9 cellular contexts compared by ENCODE assay signal in the genomic region with DNA sequence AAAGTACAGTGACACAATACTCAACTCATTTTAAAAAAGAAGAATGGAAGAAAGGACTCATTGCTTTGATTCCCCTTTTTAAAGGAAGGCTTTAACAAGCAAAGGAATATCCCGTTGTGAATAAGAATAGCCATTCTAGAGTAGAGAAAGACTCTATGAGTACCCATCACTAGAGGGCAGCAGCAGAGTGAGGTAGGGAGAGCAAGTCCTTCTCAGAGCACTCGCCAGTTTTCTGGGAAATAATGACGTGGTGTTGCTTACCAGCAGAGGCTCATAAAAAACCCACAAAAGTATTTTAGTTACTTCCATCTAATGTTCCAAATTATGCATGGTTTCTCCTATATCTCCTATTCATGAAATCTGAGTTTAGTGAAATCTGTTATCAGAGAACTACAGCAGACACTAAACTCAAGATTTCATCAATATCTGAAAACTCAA.
DNase-seq lines count a peak whose midpoint lies in the region; ATAC-seq and TF ChIP-seq lines count a peak whose summit lies in the region.
"Had no signal": no experiment of that assay in that cellular context is flagged by ENCODE, and none has a peak within 500 bp of the region (broad histone marks: within the 10 kb centered on the region; RNA-seq: fewer than 3 reads in every experiment).

No MANE protein-coding gene starts in this region.

- H3K36me3 ChIP-seq in OCI-LY1 (ENCODE audit: insufficient read depth, low read length) (peaks cover 79% of the 10 kb centered on the region), esophagus muscularis mucosa (peaks cover 40 to 93% (median 78%) of the 10 kb centered on the region in 4 donors)

- H3K27me3 Mint-ChIP-seq in nephron (ENCODE audit: low read depth) = no peaks in the 10 kb centered on the region
- H3K27me3 Mint-ChIP-seq in stimulated activated naive CD8-positive, alpha-beta T cell treated with anti-CD3 and anti-CD28 coated beads, Interleukin-15, amount 100 ng/mL, for 72 hours = no peaks in the 10 kb centered on the region
- H3K27me3 Mint-ChIP-seq: dendritic cell treated with granulocyte-macrophage colony-stimulating factor and Interleukin-4, amounts not matched to agents 40 ng/mL and 50 ng/mL, for 4 days had no signal

- H3K27ac ChIP-seq in OCI-LY1 (ENCODE audit: low read depth, low read length, poor library complexity, severe bottlenecking) (no peak overlapping the region), esophagus muscularis mucosa (replicated peaks in 1 of 4) (peak overlapping the region in 1 of 4 donors; percentile 46)

- peak; percentile 93 for ATAC-seq in stimulated activated naive CD8-positive, alpha-beta T cell treated with anti-CD3 and anti-CD28 coated beads, Interleukin-15, amount 100 ng/mL, for 72 hours

- TF ChIP-seq CTCF in GM20000 (IDR thresholded peaks at IDR 0.05; ENCODE audit: extremely low read depth, missing control alignments) (peak; percentile 58), OCI-LY1 (IDR thresholded peaks at IDR 0.05; ENCODE audit: low read length) (peak; percentile 84), esophagus muscularis mucosa (IDR thresholded peaks at IDR 0.05) (peak; percentile 79 to 83 (median 81)), nephron (IDR thresholded peaks at IDR 0.05; ENCODE audit: unreplicated experiment in 3 of 3) (peak; percentile 77 to 81 (median 78))

- H3K9me2 ChIP-seq in OCI-LY1 (ENCODE audit: low read depth, low read length) = no peaks in the 10 kb centered on the region

- no peak for TF ChIP-seq POLR2A in esophagus muscularis mucosa (IDR thresholded peaks at IDR 0.05; ENCODE audit: low read depth)

- no peak overlapping the region for H3K9ac ChIP-seq in OCI-LY1 (ENCODE audit: low read length)

- no peaks in the 10 kb centered on the region for H3K9me3 Mint-ChIP-seq in nephron
- no peaks in the 10 kb centered on the region for H3K9me3 Mint-ChIP-seq in stimulated activated naive CD8-positive, alpha-beta T cell treated with anti-CD3 and anti-CD28 coated beads, Interleukin-15, amount 100 ng/mL, for 72 hours
- H3K9me3 Mint-ChIP-seq: dendritic cell treated with granulocyte-macrophage colony-stimulating factor and Interleukin-4, amounts not matched to agents 40 ng/mL and 50 ng/mL, for 4 days had no signal

- peaks cover 27% of the 10 kb centered on the region for H3K36me3 Mint-ChIP-seq in nephron (ENCODE audit: low read depth)

- H3K9me3 ChIP-seq in OCI-LY1 (ENCODE audit: low read length) (no peaks in the 10 kb centered on the region), esophagus muscularis mucosa (no peaks in the 10 kb centered on the region)

- peak; percentile 63 for DNase-seq in Caki2 (ENCODE audit: low read depth)
- DNase-seq in GM20000 (ENCODE audit: low spot score) = peak; percentile 58
- peak; percentile 34 for DNase-seq in HuH-7.5 (ENCODE audit: low spot score)
- DNase-seq in activated T-cell treated with anti-CD3 and anti-CD28 coated beads for 48 hours (ENCODE audit: low read depth) = peak; percentile 35
- no peak for DNase-seq in esophagus muscularis mucosa (ENCODE audit: extremely low spot score)
- DNase-seq in stimulated activated naive CD8-positive, alpha-beta T cell treated with anti-CD3 and anti-CD28 coated beads, Interleukin-15, amount 100 ng/mL, for 72 hours = peak; percentile 55 to 63

- TF ChIP-seq EP300 in esophagus muscularis mucosa (IDR thresholded peaks at IDR 0.05) = no peak

- H3K79me2 ChIP-seq in OCI-LY1 (ENCODE audit: insufficient read depth, low read length) = no peaks in the 10 kb centered on the region

- no peaks in the 10 kb centered on the region for H3K4me1 Mint-ChIP-seq in nephron
- H3K4me1 Mint-ChIP-seq in stimulated activated naive CD8-positive, alpha-beta T cell treated with anti-CD3 and anti-CD28 coated beads, Interleukin-15, amount 100 ng/mL, for 72 hours = peaks cover 12% of the 10 kb centered on the region

- intact Hi-C loops in esophagus muscularis mucosa (cut with DNase I) = loop anchor here (1.0 kb wide), 1 partner anchor 137 kb away; no protein-coding TSS in a partner anchor

- H3K4me3 Mint-ChIP-seq in nephron = no peak overlapping the region
- peak overlapping the region in 1 of 2 donors; percentile 20 for H3K4me3 Mint-ChIP-seq in stimulated activated naive CD8-positive, alpha-beta T cell treated with anti-CD3 and anti-CD28 coated beads, Interleukin-15, amount 100 ng/mL, for 72 hours
- H3K4me3 Mint-ChIP-seq: dendritic cell treated with granulocyte-macrophage colony-stimulating factor and Interleukin-4, amounts not matched to agents 40 ng/mL and 50 ng/mL, for 4 days had no signal

- no peaks in the 10 kb centered on the region for H3F3A ChIP-seq in OCI-LY1 (ENCODE audit: insufficient read depth, low read length)

- H4K20me1 ChIP-seq in OCI-LY1 (ENCODE audit: insufficient read depth, low read length) = no peaks in the 10 kb centered on the region

- no peak overlapping the region for H3K4me2 ChIP-seq in OCI-LY1 (ENCODE audit: low read length)

- WGBS in esophagus muscularis mucosa = 0% methylated on average over 3 of the region's 3 CpGs

- in situ Hi-C loops in Caki2 (cut with HindIII; ENCODE audit: low pct_unique_long_range_greater_than_20kb, low sequenced_read_pairs) = no loop called here

- no peak overlapping the region for H2AFZ ChIP-seq in OCI-LY1 (ENCODE audit: low read length)

- H3K27me3 ChIP-seq in OCI-LY1 (ENCODE audit: insufficient read depth, low read length) = no peaks in the 10 kb centered on the region
- H3K27me3 ChIP-seq in esophagus muscularis mucosa = no peaks in the 10 kb centered on the region

- no peak overlapping the region for H3K27ac Mint-ChIP-seq in nephron
- peak overlapping the region in 1 of 2 donors; percentile 57 for H3K27ac Mint-ChIP-seq in stimulated activated naive CD8-positive, alpha-beta T cell treated with anti-CD3 and anti-CD28 coated beads, Interleukin-15, amount 100 ng/mL, for 72 hours
- H3K27ac Mint-ChIP-seq: dendritic cell treated with granulocyte-macrophage colony-stimulating factor and Interleukin-4, amounts not matched to agents 40 ng/mL and 50 ng/mL, for 4 days had no signal

- no peak overlapping the region for H3K4me3 ChIP-seq in OCI-LY1 (ENCODE audit: low read depth, low read length, poor library complexity, severe bottlenecking)
- H3K4me3 ChIP-seq in esophagus muscularis mucosa = no peak overlapping the region

- H3K4me1 ChIP-seq in OCI-LY1 (ENCODE audit: insufficient read depth, low read length, severe bottlenecking) (no peaks in the 10 kb centered on the region), esophagus muscularis mucosa (peaks cover 0 to 11% (median 4%) of the 10 kb centered on the region in 4 donors)
